In the genomic region with DNA sequence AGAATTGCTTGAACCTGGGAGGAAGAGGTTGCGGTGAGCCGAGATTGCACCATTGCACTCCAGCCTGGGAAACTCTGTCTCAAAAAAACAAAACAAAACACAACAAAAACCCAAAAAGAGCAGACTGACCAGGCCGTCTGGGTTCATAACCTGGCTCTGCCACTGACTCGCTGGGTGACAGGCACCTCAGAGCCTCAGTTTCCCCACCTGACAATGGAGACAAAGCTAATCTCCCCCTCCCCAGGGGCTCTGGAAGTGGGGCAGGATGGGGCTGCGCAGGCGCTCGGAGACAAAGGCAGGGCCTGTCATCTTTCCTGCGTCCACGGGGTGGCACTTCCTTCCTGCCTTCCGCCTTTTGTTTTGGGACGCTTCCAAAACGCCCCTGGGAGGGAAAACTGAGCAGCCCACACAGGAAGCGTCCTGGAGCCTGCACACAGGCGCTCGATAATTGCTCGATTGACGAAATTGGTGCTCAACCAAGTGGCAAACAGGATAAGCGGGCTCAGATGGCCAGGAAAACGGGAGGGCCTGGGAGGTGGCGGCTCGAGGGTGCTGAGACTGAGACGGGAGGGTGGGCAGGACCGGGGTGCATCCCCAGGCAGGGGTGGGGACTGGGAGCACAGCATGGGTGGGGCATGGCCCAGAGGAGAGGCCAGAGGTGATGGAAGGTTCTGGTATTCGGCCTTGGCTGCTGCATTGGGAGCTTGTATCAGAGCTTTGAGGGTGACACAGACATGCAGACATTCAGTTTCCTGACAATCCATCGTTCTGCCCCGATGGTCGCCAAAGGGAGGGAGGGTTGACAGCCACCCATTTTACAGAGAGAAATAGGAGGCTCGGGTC, we compare ENCODE assay signal across 8 cellular contexts. TPM values are rescaled to one million over a fixed set of nuclear protein-coding genes. Genes with fewer than 3 reads are reported as not detected.
DNase-seq lines count a peak whose midpoint lies in the region; ATAC-seq and TF ChIP-seq lines count a peak whose summit lies in the region.

No MANE protein-coding gene starts in this region.

- peak in 6 of 7 experiments; percentile 18 to 77 (median 52) for DNase-seq in CD8-positive, alpha-beta T cell
- peak; percentile 68 for DNase-seq in HuH-7 (ENCODE audit: low spot score)
- DNase-seq in OCI-M1 (lab: John Stamatoyannopoulos, UW), result peak; percentile 96
- DNase-seq in activated T-cell treated with anti-CD3 and anti-CD28 coated beads, Interleukin-2, amount 50 U/mL, for 48 hours, result peak; percentile 66 to 67
- peak; percentile 69 to 76 (median 73) for DNase-seq in mucosa of descending colon

- POLR2A ChIA-PET in CD8-positive, alpha-beta T cell (lab: Charles Lee), result no interaction called here

- H3K27me3 Mint-ChIP-seq in CD8-positive, alpha-beta T cell (ENCODE audit: low read depth), result no peaks in the 10 kb centered on the region
- H3K27me3 Mint-ChIP-seq in stimulated activated memory B cell treated with anti-CD40 and anti-IgM and Interleukin-4, amounts not matched to agents 10 μg/mL and 1 μg/mL and 100 μg/mL, for 72 hours, result peaks cover 63% of the 10 kb centered on the region

- H3K36me3 Mint-ChIP-seq in CD8-positive, alpha-beta T cell, result peaks cover 5% of the 10 kb centered on the region
- H3K36me3 Mint-ChIP-seq in stimulated activated memory B cell treated with anti-CD40 and anti-IgM and Interleukin-4, amounts not matched to agents 10 μg/mL and 1 μg/mL and 100 μg/mL, for 72 hours, result no peaks in the 10 kb centered on the region

- H3K4me3 ChIP-seq in CD8-positive, alpha-beta T cell (ENCODE audit: low read depth, low read length), result peak overlapping the region; percentile 57
- H3K4me3 ChIP-seq in mucosa of descending colon, result no peak overlapping the region

- H3K4me3 Mint-ChIP-seq in CD8-positive, alpha-beta T cell, result peak overlapping the region; percentile 84
- H3K4me3 Mint-ChIP-seq in stimulated activated memory B cell treated with anti-CD40 and anti-IgM and Interleukin-4, amounts not matched to agents 10 μg/mL and 1 μg/mL and 100 μg/mL, for 72 hours, result peak overlapping the region; percentile 62

- H3K27me3 ChIP-seq in CD8-positive, alpha-beta T cell (ENCODE audit: insufficient read depth, low read length), result no peaks in the 10 kb centered on the region

- peak; percentile 55 for TF ChIP-seq CTCF in CD8-positive, alpha-beta T cell (IDR thresholded peaks at IDR 0.05)
- peak; percentile 65 for TF ChIP-seq CTCF in mucosa of descending colon (IDR thresholded peaks at IDR 0.05)

- H3K36me3 ChIP-seq in CD8-positive, alpha-beta T cell (ENCODE audit: insufficient read depth, low read length), result no peaks in the 10 kb centered on the region
- H3K36me3 ChIP-seq in mucosa of descending colon (ENCODE audit: low read depth), result no peaks in the 10 kb centered on the region

- no peak overlapping the region for H3K27ac ChIP-seq in CD8-positive, alpha-beta T cell (ENCODE audit: low read depth, low read length)

- no peaks in the 10 kb centered on the region for H3K9me3 Mint-ChIP-seq in CD8-positive, alpha-beta T cell
- H3K9me3 Mint-ChIP-seq in stimulated activated memory B cell treated with anti-CD40 and anti-IgM and Interleukin-4, amounts not matched to agents 10 μg/mL and 1 μg/mL and 100 μg/mL, for 72 hours, result no peaks in the 10 kb centered on the region

- intact Hi-C loops in CD8-positive, alpha-beta T cell (cut with DNase I, micrococcal nuclease), result loop anchor here (1.0 to 5.0 kb wide), 3 partner anchors 18 to 310 kb away; partner anchors contain the start of gene SPC24 (in 1 of the 2)
- intact Hi-C loops in mucosa of descending colon (cut with DNase I, micrococcal nuclease), result loop anchor here (2.0 to 5.0 kb wide), 2 partner anchors 65 to 67 kb away; no protein-coding TSS in a partner anchor

- CTCF ChIA-PET in CD8-positive, alpha-beta T cell (lab: Charles Lee), result interaction anchor here (0.7 to 3.8 kb wide), 16 partner anchors 9 to 344 kb away, joined by 3 to 28 read pairs (median 4); partner anchors contain the start of gene SPC24

- H3K4me1 Mint-ChIP-seq in CD8-positive, alpha-beta T cell (ENCODE audit: low read depth), result peaks cover 10% of the 10 kb centered on the region
- peaks cover 7% of the 10 kb centered on the region for H3K4me1 Mint-ChIP-seq in stimulated activated memory B cell treated with anti-CD40 and anti-IgM and Interleukin-4, amounts not matched to agents 10 μg/mL and 1 μg/mL and 100 μg/mL, for 72 hours

- H3K27ac Mint-ChIP-seq in CD8-positive, alpha-beta T cell, result no peak overlapping the region
- H3K27ac Mint-ChIP-seq in stimulated activated memory B cell treated with anti-CD40 and anti-IgM and Interleukin-4, amounts not matched to agents 10 μg/mL and 1 μg/mL and 100 μg/mL, for 72 hours, result no peak overlapping the region

- H3K4me1 ChIP-seq in CD8-positive, alpha-beta T cell (ENCODE audit: insufficient read depth, low read length), result peaks cover 13% of the 10 kb centered on the region
- H3K4me1 ChIP-seq in mucosa of descending colon (ENCODE audit: low read depth), result peaks cover 22% of the 10 kb centered on the region

- ATAC-seq in CD8-positive, alpha-beta T cell, result peak; percentile 82
- ATAC-seq in esophagus mucosa, result peak; percentile 45
- peak; percentile 67 for ATAC-seq in mucosa of descending colon
- peak; percentile 27 for ATAC-seq in stimulated activated memory B cell treated with anti-CD40 and anti-IgM and Interleukin-4, amounts not matched to agents 10 μg/mL and 1 μg/mL and 100 μg/mL, for 72 hours
- ATAC-seq in HG03175 (IDR thresholded peaks at IDR 0.05; ENCODE audit: unreplicated experiment), result no peak

- no peaks in the 10 kb centered on the region for H3K9me3 ChIP-seq in CD8-positive, alpha-beta T cell (ENCODE audit: low read length)
- no peaks in the 10 kb centered on the region for H3K9me3 ChIP-seq in mucosa of descending colon

RNA-seq across cellular contexts. Expression of gene SPC24, which starts 17.8 kb away (rescaled TPM):
- under 1 TPM; 0.79 to 0.86 TPM for total RNA-seq in CD8-positive, alpha-beta T cell
- 17.1 TPM for total RNA-seq in esophagus mucosa
- total RNA-seq in mucosa of descending colon, result 10 to 100 TPM in 1 of 3 donors, 1 to 10 TPM in 2; 2.8 to 15.8 (median 3.8) TPM

RNA-seq across cellular contexts. Expression of gene LDLR, which starts 48.5 kb away (rescaled TPM):
- total RNA-seq in CD8-positive, alpha-beta T cell, result 10 to 100 TPM; 60.5 to 67.0 TPM
- total RNA-seq in esophagus mucosa, result 117 TPM
- total RNA-seq in mucosa of descending colon, result 100 to 1,000 TPM in 2 of 3 donors, 10 to 100 TPM in 1; 83.9 to 147 (median 116) TPM

RNA-seq across cellular contexts. Expression of gene KANK2, which starts 59.6 kb away (rescaled TPM):
- total RNA-seq in CD8-positive, alpha-beta T cell, result under 1 TPM in 1 of 2 experiments, not detected in 1; 0.22 TPM
- total RNA-seq in esophagus mucosa (8.9 TPM), mucosa of descending colon (100 to 1,000 TPM in 1 of 3 donors, 10 to 100 TPM in 2; 28.0 to 562 (median 77.5) TPM)
